Comparison of ENCODE assay signal across 8 cellular contexts in the genomic region with DNA sequence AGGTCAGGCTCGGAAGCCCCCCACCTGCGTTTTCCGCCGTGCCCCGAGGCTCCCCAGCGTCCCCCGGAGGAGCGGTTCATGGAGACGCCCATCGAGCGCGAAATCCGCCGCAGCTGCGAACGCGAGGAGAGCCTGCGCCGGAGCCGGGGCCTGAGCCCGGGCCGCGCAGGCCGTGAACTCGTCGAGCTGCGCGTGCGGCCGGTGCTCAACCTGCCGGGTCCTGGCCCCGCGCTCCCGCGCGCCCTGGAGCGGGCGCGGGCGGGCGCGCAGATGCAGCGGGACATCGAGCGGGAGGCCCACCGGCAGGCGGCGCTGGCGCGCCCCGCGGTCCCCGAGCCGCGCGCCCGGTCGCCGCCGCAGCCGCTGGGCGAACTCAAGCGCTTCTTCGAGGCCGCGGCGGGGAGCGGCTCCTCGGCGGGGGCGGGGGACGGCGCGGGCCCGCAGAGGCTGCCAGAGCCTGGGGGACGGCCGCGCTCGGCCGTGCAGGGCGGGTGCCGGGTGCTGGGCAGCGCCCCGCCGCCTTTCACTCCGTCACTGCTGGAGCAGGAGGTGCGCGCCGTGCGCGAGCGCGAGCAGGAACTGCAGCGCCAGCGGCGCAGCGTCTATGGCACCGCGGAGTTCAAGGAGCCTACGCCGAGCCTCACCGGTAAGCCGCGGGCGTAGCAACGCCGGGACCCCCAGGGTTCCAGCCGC. TPM values are rescaled to one million over a fixed set of nuclear protein-coding genes. Genes with fewer than 3 reads are reported as not detected.
DNase-seq lines count a peak whose midpoint lies in the region; ATAC-seq and TF ChIP-seq lines count a peak whose summit lies in the region.

No MANE protein-coding gene starts in this region.

- peak; percentile 60 for TF ChIP-seq CTCF in foreskin keratinocyte (conservative IDR thresholded peaks at IDR 0.05)

- peak overlapping the region; percentile 74 for H2AFZ ChIP-seq in neuron (ENCODE audit: low read depth, low read length)

- ATAC-seq in GM18907 (IDR thresholded peaks at IDR 0.05; ENCODE audit: unreplicated experiment) (peak; percentile 51), foreskin keratinocyte (peak; percentile 65)

- H3K27me3 ChIP-seq in foreskin keratinocyte = peaks cover 37% of the 10 kb centered on the region
- no peaks in the 10 kb centered on the region for H3K27me3 ChIP-seq in neuron (ENCODE audit: insufficient read depth, low read length)

- H3K4me1 ChIP-seq in foreskin keratinocyte (no peaks in the 10 kb centered on the region), neuron (ENCODE audit: insufficient read depth, low read length) (peaks cover 14% of the 10 kb centered on the region)

- H3K9me3 ChIP-seq in neuron (ENCODE audit: low read length) = no peaks in the 10 kb centered on the region

- H3K4me3 ChIP-seq in neuron (ENCODE audit: low read length) = peak overlapping the region; percentile 59

- DNase-seq in AML-193 (lab: John Stamatoyannopoulos, UW) (peak; percentile 67 to 69), HS-5 (ENCODE audit: low read depth) (peak; percentile 58), RPMI7951 (ENCODE audit: low read depth) (peak; percentile 78), foreskin keratinocyte (peak; percentile 44 to 64), superior temporal gyrus (ENCODE audit: extremely low spot score) (peak; percentile 51)
- DNase-seq in activated gamma-delta T cell treated with anti-CD3 and anti-CD28 coated beads, Interleukin-2, amount 50 U/mL, for 16 hours (ENCODE audit: low read depth) = peak; percentile 61

- no peaks in the 10 kb centered on the region for H3K36me3 ChIP-seq in neuron (ENCODE audit: insufficient read depth, low read length)

- no peak overlapping the region for H3K27ac ChIP-seq in foreskin keratinocyte

RNA-seq across cellular contexts. Expression of gene MISP3, which starts 0.8 kb away (rescaled TPM):
- 4.1 and 6.7 TPM in 2 replicates for total RNA-seq in RPMI7951 (2014; rRNA removed; shearing (Covaris generic))
- 0.78 and 1.3 TPM in 2 replicates for total RNA-seq in foreskin keratinocyte
- 1.3 and 1.7 TPM in 2 replicates for polyA plus RNA-seq in foreskin keratinocyte

RNA-seq across cellular contexts. Expression of gene PALM3, which starts 11.5 kb away (rescaled TPM):
- under 0.01 TPM in 2 replicates for total RNA-seq in RPMI7951 (2014; rRNA removed; shearing (Covaris generic))
- total RNA-seq in foreskin keratinocyte = not detected in 2 replicates
- 0.11 and 0.12 TPM in 2 replicates for polyA plus RNA-seq in foreskin keratinocyte

RNA-seq across cellular contexts. Expression of gene C19orf67, which starts 12.2 kb away (rescaled TPM):
- total RNA-seq in RPMI7951 (2014; rRNA removed; shearing (Covaris generic)) = 0.59 TPM in 1 of 2 replicates, not detected in the other
- not detected in 2 replicates for total RNA-seq in foreskin keratinocyte
- not detected in 2 replicates for polyA plus RNA-seq in foreskin keratinocyte

RNA-seq across cellular contexts. Expression of gene SAMD1, which starts 17.2 kb away (rescaled TPM):
- total RNA-seq in RPMI7951 (2014; rRNA removed; shearing (Covaris generic)) = 24.2 and 41.8 TPM in 2 replicates
- 32.3 and 34.2 TPM in 2 replicates for total RNA-seq in foreskin keratinocyte
- polyA plus RNA-seq in foreskin keratinocyte = 39.5 and 40.4 TPM in 2 replicates

RNA-seq across cellular contexts. Expression of gene IL27RA, which starts 41.8 kb away (rescaled TPM):
- total RNA-seq in RPMI7951 (2014; rRNA removed; shearing (Covaris generic)) = 2.3 TPM in 2 replicates
- total RNA-seq in foreskin keratinocyte = 7.8 and 8.3 TPM in 2 replicates
- 6.5 and 6.7 TPM in 2 replicates for polyA plus RNA-seq in foreskin keratinocyte
